1 cellular context compared by ENCODE assay signal in the genomic region with DNA sequence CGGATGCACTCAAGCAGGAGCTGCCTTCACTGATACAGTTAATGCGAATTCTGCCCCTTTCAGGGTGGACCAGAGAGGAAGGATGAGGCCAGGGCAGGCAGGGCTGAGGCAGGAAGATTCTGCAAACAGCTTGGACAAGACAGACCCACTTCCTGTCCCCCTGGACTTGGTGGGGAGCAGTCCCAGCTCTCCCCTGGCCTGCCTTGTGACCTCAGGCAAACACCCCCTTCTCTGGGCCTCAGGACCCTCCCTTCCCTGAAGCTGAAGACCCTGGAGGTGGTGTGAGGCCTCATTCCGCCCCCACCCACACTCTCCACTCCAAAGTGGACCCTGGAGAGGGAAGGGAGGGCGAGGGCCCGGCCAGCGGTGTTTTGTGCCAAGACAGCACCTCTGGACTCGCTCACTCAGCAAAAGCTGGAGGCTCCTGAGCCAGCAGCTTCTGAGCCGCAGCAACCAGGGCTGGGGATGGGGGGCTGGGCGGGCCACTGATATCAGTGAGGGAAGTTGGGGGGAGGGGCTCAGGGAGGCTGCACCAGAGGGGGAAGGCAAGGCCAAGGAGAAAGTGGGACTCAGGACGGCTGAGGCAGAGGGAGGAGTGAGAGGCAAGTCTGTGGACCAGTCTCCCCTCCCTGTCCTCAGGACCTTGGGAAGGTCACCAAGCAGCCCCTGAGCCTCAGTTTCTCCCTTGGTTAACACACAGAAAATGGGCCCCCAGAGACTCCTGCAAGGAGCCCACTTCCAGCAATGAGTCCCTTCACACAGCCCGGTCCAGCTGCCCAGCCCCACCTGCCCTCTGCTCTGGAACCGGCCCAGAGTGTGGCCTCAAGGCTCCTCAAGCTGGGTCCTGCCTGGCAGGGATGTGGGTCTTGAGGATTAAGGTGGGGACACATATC.
TF ChIP-seq lines count a peak whose summit lies in the region.

No MANE protein-coding gene starts in this region.

TF ChIP-seq in IMR-90, 13 proteins besides CTCF, POLR2A, EP300 and RAD21 (continued from another document):
- TF ChIP-seq NFE2L2 (IDR thresholded peaks at IDR 0.05; ENCODE audit: low read depth, low read length), result no peak
- no peak for TF ChIP-seq RCOR1 (IDR thresholded peaks at IDR 0.05; ENCODE audit: insufficient replicate concordance, low read length)
- TF ChIP-seq MAFK (IDR thresholded peaks at IDR 0.05; ENCODE audit: low read depth, low read length), result no peak
- no peak for TF ChIP-seq MAZ (IDR thresholded peaks at IDR 0.05; ENCODE audit: borderline replicate concordance, low read depth, low read length)
- no peak for TF ChIP-seq SMC3 (IDR thresholded peaks at IDR 0.05; ENCODE audit: low read depth, low read length)
- no peak for TF ChIP-seq BHLHE40 (IDR thresholded peaks at IDR 0.05; ENCODE audit: low read depth, low read length)
- TF ChIP-seq CHD1 (IDR thresholded peaks at IDR 0.05; ENCODE audit: low read depth, low read length), result no peak
- TF ChIP-seq RFX5 (IDR thresholded peaks at IDR 0.05; ENCODE audit: low read depth, low read length), result no peak
- TF ChIP-seq, protein P1, sequence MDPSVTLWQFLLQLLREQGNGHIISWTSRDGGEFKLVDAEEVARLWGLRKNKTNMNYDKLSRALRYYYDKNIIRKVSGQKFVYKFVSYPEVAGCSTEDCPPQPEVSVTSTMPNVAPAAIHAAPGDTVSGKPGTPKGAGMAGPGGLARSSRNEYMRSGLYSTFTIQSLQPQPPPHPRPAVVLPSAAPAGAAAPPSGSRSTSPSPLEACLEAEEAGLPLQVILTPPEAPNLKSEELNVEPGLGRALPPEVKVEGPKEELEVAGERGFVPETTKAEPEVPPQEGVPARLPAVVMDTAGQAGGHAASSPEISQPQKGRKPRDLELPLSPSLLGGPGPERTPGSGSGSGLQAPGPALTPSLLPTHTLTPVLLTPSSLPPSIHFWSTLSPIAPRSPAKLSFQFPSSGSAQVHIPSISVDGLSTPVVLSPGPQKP (IDR thresholded peaks at IDR 0.05; ENCODE audit: borderline replicate concordance, low read depth, low read length), result no peak
- TF ChIP-seq CEBPB (IDR thresholded peaks at IDR 0.05; ENCODE audit: low read depth, low read length), result no peak
- TF ChIP-seq, protein P2, sequence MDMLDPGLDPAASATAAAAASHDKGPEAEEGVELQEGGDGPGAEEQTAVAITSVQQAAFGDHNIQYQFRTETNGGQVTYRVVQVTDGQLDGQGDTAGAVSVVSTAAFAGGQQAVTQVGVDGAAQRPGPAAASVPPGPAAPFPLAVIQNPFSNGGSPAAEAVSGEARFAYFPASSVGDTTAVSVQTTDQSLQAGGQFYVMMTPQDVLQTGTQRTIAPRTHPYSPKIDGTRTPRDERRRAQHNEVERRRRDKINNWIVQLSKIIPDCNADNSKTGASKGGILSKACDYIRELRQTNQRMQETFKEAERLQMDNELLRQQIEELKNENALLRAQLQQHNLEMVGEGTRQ (IDR thresholded peaks at IDR 0.05; ENCODE audit: low read depth, low read length), result no peak
- TF ChIP-seq FOS (IDR thresholded peaks at IDR 0.05; ENCODE audit: low read depth, low read length), result no peak
TF ChIP-seq in IMR-90: peak in this region for 0.
